14 cellular contexts compared by ENCODE assay signal in genomic region chr2:182672471-182673165, GRCh38. TPM values are rescaled to one million over a fixed set of nuclear protein-coding genes. Genes with fewer than 3 reads are reported as not detected.
A peak's percentile ranks its signal among the peaks of the same experiment; 100 is the strongest.
DNase-seq lines count a peak whose midpoint lies in the region; FAIRE-seq and TF ChIP-seq lines count a peak whose summit lies in the region.
"Had no signal": no experiment of that assay in that cellular context is flagged by ENCODE, and none has a peak within 500 bp of the region (broad histone marks: within the 10 kb centered on the region; RNA-seq: fewer than 3 reads in every experiment).

No MANE protein-coding gene starts in this region.

- H3K36me3 ChIP-seq in mesendoderm (ENCODE audit: control insufficient read depth, insufficient read depth, low read length), result no peaks in the 10 kb centered on the region
- H3K36me3 ChIP-seq: tibial artery had no signal

- no peak overlapping the region for H3K4me2 ChIP-seq in mesendoderm (ENCODE audit: low read length)
- H3K4me2 ChIP-seq: KMS-11 had no signal

- H3K4ac ChIP-seq in mesendoderm (ENCODE audit: low read depth, low read length), result no peak overlapping the region

- H3K27me3 ChIP-seq in mesendoderm (ENCODE audit: insufficient read depth, low read length, poor library complexity), result no peaks in the 10 kb centered on the region
- H3K27me3 ChIP-seq: tibial artery had no signal

- H3K4me3 ChIP-seq in fibroblast of mammary gland (ENCODE audit: control insufficient read depth, low read depth, low read length) (no peak overlapping the region), skeletal muscle cell (ENCODE audit: low read depth, low read length) (no peak overlapping the region), mesendoderm (ENCODE audit: low read length) (no peak overlapping the region)
- H3K4me3 ChIP-seq: tibial artery had no signal

- no peak overlapping the region for H3K27ac ChIP-seq in RWPE1
- no peak overlapping the region for H3K27ac ChIP-seq in mesendoderm (ENCODE audit: low read depth, low read length)
- H3K27ac ChIP-seq: KMS-11, tibial artery had no signal

- CTCF ChIA-PET in RWPE1 (lab: Yijun Ruan, JAX), result no interaction called here

- no peaks in the 10 kb centered on the region for H3K79me2 ChIP-seq in mesendoderm (ENCODE audit: control insufficient read depth, insufficient read depth, low read length)

- peak; percentile 92 for FAIRE-seq in H54 (lab: Jason Lieb, UNC)

- DNase-seq in H54 (ENCODE audit: insufficient read length, low spot score), result peak; percentile 9
- DNase-seq in RWPE1 (ENCODE audit: low spot score), result peak; percentile 22
- DNase-seq in fibroblast of mammary gland (ENCODE audit: low read depth), result peak; percentile 80
- peak; percentile 59 for DNase-seq in skeletal muscle cell (ENCODE audit: low read depth)
- DNase-seq in midbrain (lab: John Stamatoyannopoulos, UW), result no peak
- no peak for DNase-seq in mesendoderm
- DNase-seq in effector CD4-positive, alpha-beta T cell, result no peak
- no peak for DNase-seq in activated CD4-positive, alpha-beta T cell treated with anti-CD3 and anti-CD28 coated beads, Interleukin-2, amount 50 U/mL, for 4 hours
- DNase-seq: activated CD4-positive, alpha-beta T cell treated with anti-CD3 and anti-CD28 coated beads, Interleukin-2, amount 50 U/mL, for 48 hours; activated naive CD4-positive, alpha-beta T cell treated with anti-CD3 and anti-CD28 coated beads, Interleukin-2, amount 50 U/mL, for 16 hours; NCI-H2081 treated with DMSO at 0.1 percent for 48 hours; T-helper 17 cell; tibial artery had no signal

- no peak overlapping the region for H2BK15ac ChIP-seq in mesendoderm (replicated peaks; ENCODE audit: low read depth)

- POLR2A ChIA-PET in RWPE1 (lab: Yijun Ruan, JAX; ENCODE audit: low non-redundant PET), result no interaction called here

- no peak overlapping the region for H3K18ac ChIP-seq in mesendoderm (ENCODE audit: low read length)

- H2BK5ac ChIP-seq in mesendoderm (ENCODE audit: low read length), result no peak overlapping the region

- WGBS in mesendoderm (ENCODE audit: extremely low coverage, insufficient coverage, low lambda C conversion rate), result no CpG with 5 or more reads among the region's 6 CpGs

- no peak overlapping the region for H3K56ac ChIP-seq in mesendoderm (ENCODE audit: low read length)

- no peak overlapping the region for H2AK5ac ChIP-seq in mesendoderm (ENCODE audit: low read length)

- no peak for TF ChIP-seq CTCF in RWPE1 (conservative IDR thresholded peaks at IDR 0.05; ENCODE audit: low read depth)
- TF ChIP-seq CTCF in fibroblast of mammary gland (conservative IDR thresholded peaks at IDR 0.05; ENCODE audit: control insufficient read depth, insufficient read depth, low read depth, low read length), result no peak

- H3K4me1 ChIP-seq in mesendoderm (ENCODE audit: control insufficient read depth, low read depth, low read length), result no peaks in the 10 kb centered on the region

- H2BK120ac ChIP-seq in mesendoderm (ENCODE audit: low read depth, low read length), result no peak overlapping the region

- H4K5ac ChIP-seq in mesendoderm (ENCODE audit: low read length), result no peak overlapping the region

- TF ChIP-seq POLR2A in H54 (IDR thresholded peaks at IDR 0.05; ENCODE audit: low read depth, low read length), result no peak

- no peaks in the 10 kb centered on the region for H3K79me1 ChIP-seq in mesendoderm (ENCODE audit: low read length)

- H3K9ac ChIP-seq in mesendoderm (ENCODE audit: low read length), result no peak overlapping the region
- H3K9ac ChIP-seq: KMS-11 had no signal

- no peak overlapping the region for H3K23ac ChIP-seq in mesendoderm (ENCODE audit: low read length)

- no peak overlapping the region for H4K8ac ChIP-seq in mesendoderm (ENCODE audit: low read depth, low read length)

RNA-seq across cellular contexts. Expression of gene DNAJC10, which starts 43.4 kb away (rescaled TPM):
- 54.5 TPM for polyA plus RNA-seq in mesendoderm (2013, experiment 1 of 2)
- polyA plus RNA-seq in mesendoderm (2013, experiment 2 of 2), result 53.1 TPM

Comparison
In these comparisons a context has a peak if more than half of its experiments do, and no peak if none do; other contexts are left out.
1. DNase-seq: peak in H54 (single experiment), RWPE1 (single experiment), fibroblast of mammary gland (single experiment) and skeletal muscle cell (single experiment); none in midbrain (single experiment), mesendoderm (single experiment), effector CD4-positive, alpha-beta T cell (single experiment) and activated CD4-positive, alpha-beta T cell treated with anti-CD3 and anti-CD28 coated beads, Interleukin-2, amount 50 U/mL, for 4 hours (0 of 2).